In genomic region chr7:69748530-69748929, GRCh38 we compare ENCODE assay signal across 15 cellular contexts.
"Had no signal": no experiment of that assay in that cellular context is flagged by ENCODE, and none has a peak within 500 bp of the region (broad histone marks: within the 10 kb centered on the region; RNA-seq: fewer than 3 reads in every experiment).

No MANE protein-coding gene starts in this region.

- H3K4me3 ChIP-seq: ascending aorta, breast epithelium, neural progenitor cell, psoas muscle, right lobe of liver, spleen, thyroid gland had no signal

- H3K36me3 ChIP-seq: ascending aorta, breast epithelium, neural progenitor cell, right lobe of liver, spleen, thyroid gland had no signal

- H3K9ac ChIP-seq: neural progenitor cell had no signal

- H3K4me2 ChIP-seq: neural progenitor cell had no signal

- H3K27me3 ChIP-seq: ascending aorta, breast epithelium, neural progenitor cell, right lobe of liver, spleen, thyroid gland had no signal

- DNase-seq: activated CD4-positive, alpha-beta T cell treated with anti-CD3 and anti-CD28 coated beads, Interleukin-2, amount 50 U/mL, for 1 hour; activated CD8-positive, alpha-beta memory T cell treated with anti-CD3 and anti-CD28 coated beads for 24 hours; foreskin fibroblast; immature natural killer cell; naive B cell; psoas muscle; right lobe of liver; spleen; T-helper 1 cell; T1000; thyroid gland had no signal

- FAIRE-seq: urothelium cell line had no signal

- H3K4me1 ChIP-seq: ascending aorta, breast epithelium, psoas muscle, right lobe of liver, spleen, thyroid gland had no signal

- H2AFZ ChIP-seq: neural progenitor cell had no signal

- H3K9me3 ChIP-seq: ascending aorta, breast epithelium, psoas muscle, right lobe of liver, spleen, thyroid gland had no signal

- H3K27ac ChIP-seq: ascending aorta, breast epithelium, neural progenitor cell, psoas muscle, right lobe of liver, spleen, thyroid gland had no signal
